In the genomic region with DNA sequence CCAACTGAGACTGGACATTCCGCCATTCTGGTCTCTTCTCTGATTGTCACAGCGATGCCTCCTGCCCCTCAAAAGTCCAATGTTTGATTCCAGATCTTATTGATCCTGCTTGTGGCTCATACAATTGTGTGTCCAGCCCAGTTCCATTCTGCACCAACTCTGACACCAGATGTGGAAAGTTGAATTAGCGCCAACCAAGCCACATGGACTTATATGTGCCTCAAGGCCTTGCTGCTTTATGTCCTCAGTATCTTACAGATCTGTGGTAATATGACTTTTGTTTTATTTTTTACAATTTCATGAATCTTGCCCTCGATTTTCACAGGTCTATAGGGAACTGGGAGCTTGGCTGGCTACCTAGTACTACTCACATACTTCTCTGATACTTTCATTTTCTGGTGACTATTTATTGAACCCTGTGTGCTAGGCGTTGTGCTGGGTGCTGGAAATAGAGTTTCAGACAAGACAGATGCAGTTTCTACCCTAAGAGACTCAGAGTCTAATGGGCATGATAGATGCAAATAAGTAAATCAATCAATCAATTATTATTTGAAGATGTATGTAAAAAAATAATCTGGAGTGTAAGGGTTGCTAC, we compare ENCODE assay signal across 25 cellular contexts.
"Had no signal": no experiment of that assay in that cellular context is flagged by ENCODE, and none has a peak within 500 bp of the region (broad histone marks: within the 10 kb centered on the region; RNA-seq: fewer than 3 reads in every experiment).

No MANE protein-coding gene starts in this region.

- H3K4me1 ChIP-seq: adrenal gland, ascending aorta, lower lobe of right lung, testis, vagina had no signal

- H3K79me2 ChIP-seq: hepatocyte had no signal

- H3K9me3 ChIP-seq: adrenal gland, ascending aorta, lower lobe of right lung, sigmoid colon, testis, vagina had no signal

- DNase-seq: activated CD4-positive, alpha-beta T cell treated with anti-CD3 and anti-CD28 coated beads for 36 hours; activated CD4-positive, alpha-beta T cell treated with anti-CD3 and anti-CD28 coated beads, Interleukin-2, amount 50 U/mL, for 4 hours; activated CD8-positive, alpha-beta memory T cell treated with anti-CD3 and anti-CD28 coated beads for 24 hours; activated CD8-positive, alpha-beta memory T cell treated with anti-CD3 and anti-CD28 coated beads, Interleukin-2, amount 50 U/mL, for 4 hours; activated naive CD4-positive, alpha-beta T cell; activated T-cell treated with anti-CD3 and anti-CD28 coated beads, Interleukin-2, amount 50 U/mL, for 24 hours; adrenal gland; brain microvascular endothelial cell; caudate nucleus; effector CD8-positive, alpha-beta T cell; erythroblast; glutamatergic neuron; immature natural killer cell; lower lobe of right lung; mesendoderm; naive B cell; sigmoid colon; stimulated activated CD4-positive, alpha-beta T cell treated with anti-CD3 and anti-CD28 coated beads, Interleukin-15, amount 100 ng/mL, for 24 hours; testis; trophoblast cell had no signal

- H3K4me2 ChIP-seq: hepatocyte, smooth muscle cell had no signal

- H3K27ac ChIP-seq: adrenal gland, ascending aorta, brain microvascular endothelial cell, hepatocyte, lower lobe of right lung, sigmoid colon, testis, vagina had no signal

- H2AFZ ChIP-seq: hepatocyte had no signal

- H3K4me3 ChIP-seq: adrenal gland, ascending aorta, hepatocyte, lower lobe of right lung, sigmoid colon, smooth muscle cell, testis, vagina had no signal

- H3K27me3 ChIP-seq: adrenal gland, ascending aorta, brain microvascular endothelial cell, hepatocyte, sigmoid colon, testis, vagina had no signal

- H3K36me3 ChIP-seq: adrenal gland, ascending aorta, brain microvascular endothelial cell, lower lobe of right lung, sigmoid colon, vagina had no signal

- ATAC-seq: activated CD4-positive, alpha-beta T cell treated with anti-CD3 and anti-CD28 coated beads for 36 hours; lower lobe of right lung; stimulated activated memory B cell treated with anti-CD40 and anti-IgM and Interleukin-4, amounts not matched to agents 10 μg/mL and 1 μg/mL and 100 μg/mL, for 72 hours had no signal
